In genomic region chr16:17261197-17261858, GRCh38 we compare ENCODE assay signal across 14 cellular contexts.
DNase-seq lines count a peak whose midpoint lies in the region; ATAC-seq and TF ChIP-seq lines count a peak whose summit lies in the region.
"Had no signal": no experiment of that assay in that cellular context is flagged by ENCODE, and none has a peak within 500 bp of the region (broad histone marks: within the 10 kb centered on the region; RNA-seq: fewer than 3 reads in every experiment).

No MANE protein-coding gene starts in this region.

- H3K4me1 ChIP-seq in transverse colon: peaks cover 6 to 42% (median 29%) of the 10 kb centered on the region in 4 donors

- no peaks in the 10 kb centered on the region for H3K36me3 ChIP-seq in transverse colon

- CTCF ChIA-PET in activated naive CD4-positive, alpha-beta T cell treated with anti-CD3 and anti-CD28 coated beads, Interleukin-2, amount 10 ng/mL, durations not matched to agents 7 days and 5 days (lab: Charles Lee): interaction anchor here (0.8 to 1.2 kb wide), 2 partner anchors 155 to 206 kb away, joined by 3 to 4 read pairs; no protein-coding TSS in a partner anchor

- 52 to 55% methylated on average over 2 to 5 of the region's 5 CpGs for WGBS in transverse colon (ENCODE audit: low coverage in 1 of 2), 2 donors

- TF ChIP-seq POLR2A in NB4 (IDR thresholded peaks at IDR 0.05; ENCODE audit: extremely low read depth, insufficient read length) (no peak), transverse colon (IDR thresholded peaks at IDR 0.05) (no peak)

- H3K9me3 Mint-ChIP-seq in activated naive CD4-positive, alpha-beta T cell treated with anti-CD3 and anti-CD28 coated beads, Interleukin-2, amount 10 ng/mL, durations not matched to agents 7 days and 5 days: no peaks in the 10 kb centered on the region
- H3K9me3 Mint-ChIP-seq in activated naive CD8-positive, alpha-beta T cell treated with anti-CD3 and anti-CD28 coated beads, Interleukin-2, amount 50 U/mL, for 24 hours: no peaks in the 10 kb centered on the region

- H3K27ac ChIP-seq in transverse colon: peak overlapping the region; percentile 6 to 78 (median 53)
- H3K27ac ChIP-seq: epithelial cell of prostate had no signal

- peak; percentile 46 for DNase-seq in activated naive CD4-positive, alpha-beta T cell treated with anti-CD3 and anti-CD28 coated beads, Interleukin-2, amount 10 ng/mL, durations not matched to agents 7 days and 5 days
- no peak for DNase-seq in activated naive CD4-positive, alpha-beta T cell treated with Interleukin-2 at 50 U/mL for 16 hours
- DNase-seq in NB4 (ENCODE audit: low read depth): peak; percentile 21
- DNase-seq in activated naive CD8-positive, alpha-beta T cell treated with anti-CD3 and anti-CD28 coated beads, Interleukin-2, amount 50 U/mL, for 24 hours: no peak
- peak; percentile 51 for DNase-seq in transverse colon
- DNase-seq in NCI-H1417 treated with DMSO at 0.1 percent for 48 hours (lab: John Stamatoyannopoulos, UW): no peak
- DNase-seq in GOT3 (lab: John Stamatoyannopoulos, UW): no peak
- no peak for DNase-seq in occipital lobe (lab: John Stamatoyannopoulos, UW)
- DNase-seq: amygdala, DMS79, NCI-H187, NCI-H69, SHP77 had no signal

- ATAC-seq in activated naive CD8-positive, alpha-beta T cell treated with anti-CD3 and anti-CD28 coated beads, Interleukin-2, amount 50 U/mL, for 24 hours: peak; percentile 49

- H3K27me3 ChIP-seq in transverse colon: no peaks in the 10 kb centered on the region

- intact Hi-C loops in transverse colon (cut with DNase I; ENCODE audit: low total_unique reads): no loop called here

- no peaks in the 10 kb centered on the region for H3K9me3 ChIP-seq in transverse colon

- no peak for TF ChIP-seq EP300 in transverse colon (IDR thresholded peaks at IDR 0.05; ENCODE audit: low read depth)

- no peak overlapping the region for H3K4me3 Mint-ChIP-seq in activated naive CD4-positive, alpha-beta T cell treated with anti-CD3 and anti-CD28 coated beads, Interleukin-2, amount 10 ng/mL, durations not matched to agents 7 days and 5 days
- no peak overlapping the region for H3K4me3 Mint-ChIP-seq in activated naive CD8-positive, alpha-beta T cell treated with anti-CD3 and anti-CD28 coated beads, Interleukin-2, amount 50 U/mL, for 24 hours

- peaks cover 21% of the 10 kb centered on the region for H3K36me3 Mint-ChIP-seq in activated naive CD4-positive, alpha-beta T cell treated with anti-CD3 and anti-CD28 coated beads, Interleukin-2, amount 10 ng/mL, durations not matched to agents 7 days and 5 days
- H3K36me3 Mint-ChIP-seq in activated naive CD8-positive, alpha-beta T cell treated with anti-CD3 and anti-CD28 coated beads, Interleukin-2, amount 50 U/mL, for 24 hours (ENCODE audit: low read depth): peaks cover 2% of the 10 kb centered on the region

- H3K4me3 ChIP-seq in NB4 (ENCODE audit: low read depth, low read length) (no peak overlapping the region), transverse colon (no peak overlapping the region)

- peaks cover 26% of the 10 kb centered on the region for H3K4me1 Mint-ChIP-seq in activated naive CD4-positive, alpha-beta T cell treated with anti-CD3 and anti-CD28 coated beads, Interleukin-2, amount 10 ng/mL, durations not matched to agents 7 days and 5 days
- H3K4me1 Mint-ChIP-seq in activated naive CD8-positive, alpha-beta T cell treated with anti-CD3 and anti-CD28 coated beads, Interleukin-2, amount 50 U/mL, for 24 hours: peaks cover 28% of the 10 kb centered on the region

- TF ChIP-seq CTCF in NB4 (IDR thresholded peaks at IDR 0.05; ENCODE audit: low read depth, low read length): no peak
- TF ChIP-seq CTCF in transverse colon (IDR thresholded peaks at IDR 0.05): no peak

- H3K27ac Mint-ChIP-seq in activated naive CD4-positive, alpha-beta T cell treated with anti-CD3 and anti-CD28 coated beads, Interleukin-2, amount 10 ng/mL, durations not matched to agents 7 days and 5 days: peak overlapping the region; percentile 66
- no peak overlapping the region for H3K27ac Mint-ChIP-seq in activated naive CD8-positive, alpha-beta T cell treated with anti-CD3 and anti-CD28 coated beads, Interleukin-2, amount 50 U/mL, for 24 hours

- in situ Hi-C loops in transverse colon (cut with MboI; ENCODE audit: low pct_ligation_motif_present in 1 of 4, low pct_unique_long_range_greater_than_20kb in 1 of 4, low sequenced_read_pairs in 3 of 4): loop anchor here in 1 of 4 donors (25.0 kb wide), 1 partner anchor 201 kb away; the partner anchor contains the start of gene XYLT1

- H3K27me3 Mint-ChIP-seq in activated naive CD4-positive, alpha-beta T cell treated with anti-CD3 and anti-CD28 coated beads, Interleukin-2, amount 10 ng/mL, durations not matched to agents 7 days and 5 days: no peaks in the 10 kb centered on the region
- no peaks in the 10 kb centered on the region for H3K27me3 Mint-ChIP-seq in activated naive CD8-positive, alpha-beta T cell treated with anti-CD3 and anti-CD28 coated beads, Interleukin-2, amount 50 U/mL, for 24 hours

Comparison
In these comparisons a context has a peak if more than half of its experiments do, and no peak if none do; other contexts are left out.
1. DNase-seq: peak in activated naive CD4-positive, alpha-beta T cell treated with anti-CD3 and anti-CD28 coated beads, Interleukin-2, amount 10 ng/mL, durations not matched to agents 7 days and 5 days (single experiment), NB4 (single experiment) and transverse colon (single experiment); none in activated naive CD4-positive, alpha-beta T cell treated with Interleukin-2 at 50 U/mL for 16 hours (single experiment), activated naive CD8-positive, alpha-beta T cell treated with anti-CD3 and anti-CD28 coated beads, Interleukin-2, amount 50 U/mL, for 24 hours (single experiment), NCI-H1417 treated with DMSO at 0.1 percent for 48 hours (single experiment), GOT3 (single experiment) and occipital lobe (single experiment).